Comparison of ENCODE assay signal across 1 cellular context in the genomic region with DNA sequence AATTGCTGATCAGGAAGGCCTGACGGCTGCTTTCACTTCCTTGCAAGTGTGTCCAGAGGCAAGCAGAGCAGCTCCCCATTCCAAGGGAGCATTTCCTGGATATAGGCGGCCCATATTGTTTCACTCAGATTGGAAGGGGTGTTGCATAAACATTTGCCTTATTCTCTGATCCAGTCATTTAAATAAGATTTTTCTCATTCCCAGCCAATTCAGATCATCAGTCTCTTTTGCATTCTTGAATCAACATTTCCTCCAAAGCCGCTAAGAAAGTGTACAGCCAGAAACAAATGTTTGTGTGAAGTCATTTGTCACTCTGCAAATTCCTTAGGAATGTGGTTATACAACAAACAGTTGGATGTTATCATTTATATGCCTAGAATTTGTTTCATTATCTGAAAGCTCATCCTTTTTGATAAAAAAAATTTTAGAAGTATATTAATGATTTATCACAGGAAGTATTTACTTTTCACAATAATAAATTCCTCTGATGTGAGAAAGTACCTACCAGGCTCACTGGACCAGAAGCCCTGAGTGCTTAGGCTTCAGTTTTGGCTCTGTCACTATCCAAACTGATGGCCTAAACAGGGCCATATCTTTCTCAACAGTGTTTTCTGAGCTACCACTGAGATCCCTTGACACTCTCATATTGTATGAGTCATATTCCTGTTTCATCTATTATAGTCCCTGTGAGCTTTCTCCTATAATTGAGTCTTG.
TF ChIP-seq lines count a peak whose summit lies in the region.

No MANE protein-coding gene starts in this region.

TF ChIP-seq in A549, 52 proteins besides CTCF, POLR2A, EP300 and RAD21 (continued from another document):
- peak; percentile 41 to 60; a peak in 2 of 5 replicates for TF ChIP-seq JUN (IDR thresholded peaks at IDR 0.05)
- TF ChIP-seq BHLHE40 (IDR thresholded peaks at IDR 0.05; ENCODE audit: low read depth, low read length): no peak
- TF ChIP-seq JUNB (IDR thresholded peaks at IDR 0.05): peak; percentile 71
- TF ChIP-seq NPAS2 (CRISPR knock-in tag; IDR thresholded peaks at IDR 0.05; ENCODE audit: borderline replicate concordance): no peak
- TF ChIP-seq ZSCAN20 (CRISPR knock-in tag; IDR thresholded peaks at IDR 0.05): no peak
- TF ChIP-seq, protein P1, sequence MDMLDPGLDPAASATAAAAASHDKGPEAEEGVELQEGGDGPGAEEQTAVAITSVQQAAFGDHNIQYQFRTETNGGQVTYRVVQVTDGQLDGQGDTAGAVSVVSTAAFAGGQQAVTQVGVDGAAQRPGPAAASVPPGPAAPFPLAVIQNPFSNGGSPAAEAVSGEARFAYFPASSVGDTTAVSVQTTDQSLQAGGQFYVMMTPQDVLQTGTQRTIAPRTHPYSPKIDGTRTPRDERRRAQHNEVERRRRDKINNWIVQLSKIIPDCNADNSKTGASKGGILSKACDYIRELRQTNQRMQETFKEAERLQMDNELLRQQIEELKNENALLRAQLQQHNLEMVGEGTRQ (IDR thresholded peaks at IDR 0.05): no peak
- no peak for TF ChIP-seq RARB (CRISPR knock-in tag; IDR thresholded peaks at IDR 0.05)
- no peak for TF ChIP-seq NR3C1 (IDR thresholded peaks at IDR 0.05)
- no peak for TF ChIP-seq CHD4 (IDR thresholded peaks at IDR 0.05; ENCODE audit: borderline replicate concordance)
- no peak for TF ChIP-seq MAZ (IDR thresholded peaks at IDR 0.05; ENCODE audit: borderline replicate concordance, low read depth, low read length)
- no peak for TF ChIP-seq ESRRA (IDR thresholded peaks at IDR 0.05; ENCODE audit: borderline replicate concordance, low read length)
- TF ChIP-seq ZFP36 (IDR thresholded peaks at IDR 0.05; ENCODE audit: borderline replicate concordance, partially characterized antibody): no peak
- TF ChIP-seq FOSL2 (IDR thresholded peaks at IDR 0.05): no peak
- peak; percentile 77 for TF ChIP-seq FOSL2 (CRISPR knock-in tag; IDR thresholded peaks at IDR 0.05)
- TF ChIP-seq SMC3 (IDR thresholded peaks at IDR 0.05): no peak; the same call in 2 of the 3 replicates
- no peak for TF ChIP-seq PHF8 (IDR thresholded peaks at IDR 0.05; ENCODE audit: borderline replicate concordance, low read depth)
- no peak for TF ChIP-seq POLR2AphosphoS2 (conservative IDR thresholded peaks at IDR 0.05; ENCODE audit: low read length)
